In genomic region chr9:31119882-31120481, GRCh38 we compare ENCODE assay signal across 9 cellular contexts.
DNase-seq lines count a peak whose midpoint lies in the region; ATAC-seq, FAIRE-seq and TF ChIP-seq lines count a peak whose summit lies in the region.
"Had no signal": no experiment of that assay in that cellular context is flagged by ENCODE, and none has a peak within 500 bp of the region (broad histone marks: within the 10 kb centered on the region; RNA-seq: fewer than 3 reads in every experiment).

No MANE protein-coding gene starts in this region.

- H3K27ac Mint-ChIP-seq in activated naive CD4-positive, alpha-beta T cell treated with anti-CD3 and anti-CD28 coated beads for 36 hours = no peak overlapping the region
- no peak overlapping the region for H3K27ac Mint-ChIP-seq in HFFc6
- H3K27ac Mint-ChIP-seq: dendritic cell treated with granulocyte-macrophage colony-stimulating factor and Interleukin-4, amounts not matched to agents 40 ng/mL and 50 ng/mL, for 4 days had no signal

- peak in 8 of 9 donors; percentile 27 to 60 (median 54) for TF ChIP-seq CTCF in heart right ventricle (IDR thresholded peaks at IDR 0.05)
- TF ChIP-seq CTCF in keratinocyte (optimal IDR thresholded peaks at IDR 0.05 in 1 of 3, IDR thresholded peaks at IDR 0.05 in 1 of 3, conservative IDR thresholded peaks at IDR 0.05 in 1 of 3; ENCODE audit: extremely low read depth in 1 of 3, insufficient read depth in 2 of 3, low read length in 3 of 3) = peak; percentile 54 to 69 (median 62)
- TF ChIP-seq CTCF in tibial nerve (IDR thresholded peaks at IDR 0.05) = peak; percentile 13 to 51 (median 41)
- no peak for TF ChIP-seq CTCF in HFFc6 (IDR thresholded peaks at IDR 0.05)

- no peaks in the 10 kb centered on the region for H3K27me3 Mint-ChIP-seq in activated naive CD4-positive, alpha-beta T cell treated with anti-CD3 and anti-CD28 coated beads for 36 hours (ENCODE audit: low read depth)
- H3K27me3 Mint-ChIP-seq in HFFc6 (ENCODE audit: insufficient read depth) = no peaks in the 10 kb centered on the region
- H3K27me3 Mint-ChIP-seq: dendritic cell treated with granulocyte-macrophage colony-stimulating factor and Interleukin-4, amounts not matched to agents 40 ng/mL and 50 ng/mL, for 4 days had no signal

- H3K4me2 ChIP-seq in keratinocyte (ENCODE audit: control insufficient read depth, extremely low read depth, insufficient read depth, low read depth, low read length) = no peak overlapping the region

- H3K9me1 ChIP-seq in keratinocyte (ENCODE audit: control insufficient read depth, extremely low read depth, insufficient read depth, low read length) = no peaks in the 10 kb centered on the region

- H3K36me3 ChIP-seq in heart right ventricle (no peaks in the 10 kb centered on the region), keratinocyte (ENCODE audit: control insufficient read depth in 2 of 2, extremely low read depth in 1 of 2, insufficient read depth in 2 of 2, low read length in 2 of 2) (no peaks in the 10 kb centered on the region), tibial nerve (no peaks in the 10 kb centered on the region)

- ATAC-seq in heart right ventricle (peak in 1 of 8 donors; percentile 51), HG02943 (IDR thresholded peaks at IDR 0.05; ENCODE audit: low read depth, unreplicated experiment) (peak; percentile 74)

- TF ChIP-seq EP300 in tibial nerve (IDR thresholded peaks at IDR 0.05) = no peak

- FAIRE-seq in keratinocyte (lab: Jason Lieb, UNC) = peak; percentile 75

- H3K27me3 ChIP-seq in heart right ventricle = peaks cover 0 to 4% (median 0%) of the 10 kb centered on the region in 7 donors
- H3K27me3 ChIP-seq in keratinocyte (ENCODE audit: control insufficient read depth, extremely low read depth, insufficient read depth, low read length) = no peaks in the 10 kb centered on the region
- H3K27me3 ChIP-seq in tibial nerve = no peaks in the 10 kb centered on the region

- no peaks in the 10 kb centered on the region for H3K79me2 ChIP-seq in keratinocyte (ENCODE audit: control insufficient read depth, insufficient read depth, low read length)

- intact Hi-C loops in heart right ventricle (cut with DNase I) = loop anchor here in 5 of 10 donors (2.0 to 10.0 kb wide), 8 partner anchors 425 to 1235 kb away; no protein-coding TSS in a partner anchor
- intact Hi-C loops in cardiac septum (cut with DNase I) = no loop called here
- intact Hi-C loops in activated naive CD4-positive, alpha-beta T cell treated with anti-CD3 and anti-CD28 coated beads for 36 hours (cut with micrococcal nuclease) = loop anchor here (1.0 kb wide), 3 partner anchors 183 to 1131 kb away; no protein-coding TSS in a partner anchor

- H3K9ac ChIP-seq in keratinocyte (ENCODE audit: control insufficient read depth, extremely low read depth, insufficient read depth, low read length) = no peak overlapping the region

- H3K4me1 ChIP-seq in heart right ventricle = no peaks in the 10 kb centered on the region
- no peaks in the 10 kb centered on the region for H3K4me1 ChIP-seq in keratinocyte (ENCODE audit: control insufficient read depth, extremely low read depth, insufficient read depth, low read length)
- no peaks in the 10 kb centered on the region for H3K4me1 ChIP-seq in tibial nerve

- DNase-seq in heart right ventricle (peak in 1 of 2 donors; percentile 5), cardiac septum (ENCODE audit: low spot score) (no peak), NCI-H345 (lab: John Stamatoyannopoulos, UW) (peak; percentile 11), keratinocyte (ENCODE audit: low read depth, low spot score) (no peak), tibial nerve (ENCODE audit: low spot score in 2 of 2) (no peak), HFFc6 (no peak)
- peak; percentile 52 for DNase-seq in activated naive CD4-positive, alpha-beta T cell treated with anti-CD3 and anti-CD28 coated beads for 36 hours

- no peak for TF ChIP-seq POLR2A in tibial nerve (IDR thresholded peaks at IDR 0.05)

- H3K27ac ChIP-seq in heart right ventricle (no peak overlapping the region), keratinocyte (ENCODE audit: control insufficient read depth, insufficient read depth, low read length) (no peak overlapping the region), tibial nerve (no peak overlapping the region)

- WGBS in heart right ventricle, 2 donors = 43 to 50% methylated on average over 6 of the region's 6 CpGs
- WGBS in tibial nerve, 2 donors = 51 to 64% methylated on average over 6 of the region's 6 CpGs

- dilution Hi-C loops in keratinocyte (cut with MboI; ENCODE audit: extremely low pct_ligation_motif_present, low sequenced_read_pairs) = no loop called here

- no peaks in the 10 kb centered on the region for H4K20me1 ChIP-seq in keratinocyte (ENCODE audit: control insufficient read depth, extremely low read depth, insufficient read depth, low read length)

- H3K36me3 Mint-ChIP-seq in activated naive CD4-positive, alpha-beta T cell treated with anti-CD3 and anti-CD28 coated beads for 36 hours (ENCODE audit: low read depth) = peaks cover 5% of the 10 kb centered on the region
- peaks cover 4% of the 10 kb centered on the region; the same call in 1 of the 2 replicates for H3K36me3 Mint-ChIP-seq in HFFc6 (ENCODE audit: low read depth)

- peaks cover 5% of the 10 kb centered on the region for H3K4me1 Mint-ChIP-seq in activated naive CD4-positive, alpha-beta T cell treated with anti-CD3 and anti-CD28 coated beads for 36 hours (ENCODE audit: low read depth)
- no peaks in the 10 kb centered on the region for H3K4me1 Mint-ChIP-seq in HFFc6 (ENCODE audit: low read depth)

- CTCF ChIA-PET in activated naive CD4-positive, alpha-beta T cell treated with anti-CD3 and anti-CD28 coated beads for 36 hours (lab: Charles Lee) = interaction anchor here (1.1 to 2.0 kb wide), 2 partner anchors 91 to 680 kb away, joined by 6 to 7 read pairs; no protein-coding TSS in a partner anchor

- H3K9me3 ChIP-seq in heart right ventricle (no peaks in the 10 kb centered on the region), keratinocyte (ENCODE audit: control insufficient read depth, low read depth, low read length) (no peaks in the 10 kb centered on the region), tibial nerve (no peaks in the 10 kb centered on the region)

- H3K4me3 Mint-ChIP-seq in activated naive CD4-positive, alpha-beta T cell treated with anti-CD3 and anti-CD28 coated beads for 36 hours = no peak overlapping the region
- H3K4me3 Mint-ChIP-seq in HFFc6 = no peak overlapping the region
- H3K4me3 Mint-ChIP-seq: dendritic cell treated with granulocyte-macrophage colony-stimulating factor and Interleukin-4, amounts not matched to agents 40 ng/mL and 50 ng/mL, for 4 days had no signal

- H3K9me3 Mint-ChIP-seq in activated naive CD4-positive, alpha-beta T cell treated with anti-CD3 and anti-CD28 coated beads for 36 hours = peaks cover 8% of the 10 kb centered on the region
- peaks cover 63% of the 10 kb centered on the region for H3K9me3 Mint-ChIP-seq in HFFc6
- H3K9me3 Mint-ChIP-seq: dendritic cell treated with granulocyte-macrophage colony-stimulating factor and Interleukin-4, amounts not matched to agents 40 ng/mL and 50 ng/mL, for 4 days had no signal

- H3K4me3 ChIP-seq in heart right ventricle (no peak overlapping the region), keratinocyte (ENCODE audit: control insufficient read depth in 2 of 3, extremely low read depth in 1 of 3, insufficient read depth in 2 of 3, low read depth in 1 of 3, low read length in 3 of 3) (no peak overlapping the region), tibial nerve (no peak overlapping the region)

- no peak overlapping the region for H2AFZ ChIP-seq in keratinocyte (ENCODE audit: control insufficient read depth, low read length)

Comparison
In these comparisons a context has a peak if more than half of its experiments do, and no peak if none do; other contexts are left out.
1. DNase-seq: peak in NCI-H345 (single experiment) and activated naive CD4-positive, alpha-beta T cell treated with anti-CD3 and anti-CD28 coated beads for 36 hours (single experiment); none in cardiac septum (single experiment), keratinocyte (single experiment), tibial nerve (0 of 2) and HFFc6 (single experiment).